Comparison of ENCODE assay signal across 8 cellular contexts in genomic region chr3:48685603-48686511, GRCh38. TPM values are rescaled to one million over a fixed set of nuclear protein-coding genes. Genes with fewer than 3 reads are reported as not detected.
A peak's percentile ranks its signal among the peaks of the same experiment; 100 is the strongest.
DNase-seq lines count a peak whose midpoint lies in the region; ATAC-seq and TF ChIP-seq lines count a peak whose summit lies in the region.

Gene NCKIPSD, minus strand, starts transcription at chr3:48685915. Its CDS starts 108 bp downstream, at chr3:48685807.

- POLR2A ChIA-PET in GM10248 (lab: Yijun Ruan, JAX) = no interaction called here

- H3F3A ChIP-seq in MM.1S (ENCODE audit: insufficient read depth, low read length) = peaks cover 4% of the 10 kb centered on the region

- TF ChIP-seq EP300 in ovary (IDR thresholded peaks at IDR 0.05) = no peak

- H3K9ac ChIP-seq in MM.1S (ENCODE audit: low read length) = peak within 1 kb of the TSS; percentile 84

- H3K9me2 ChIP-seq in MM.1S (replicated peaks; ENCODE audit: insufficient read depth, low read length) = no peaks in the 10 kb centered on the region

- CTCF ChIA-PET in GM10248 (lab: Yijun Ruan, JAX) = interaction anchor here (1.0 to 3.7 kb wide), 23 partner anchors 10 to 285 kb away, joined by 3 to 29 read pairs (median 4); partner anchors contain the start of genes PRKAR2A and SLC26A6

- TF ChIP-seq CTCF in GM10248 (IDR thresholded peaks at IDR 0.05; ENCODE audit: control extremely low read depth, extremely low read depth, low read depth, missing control alignments) = peak; percentile 94
- peak; percentile 66 for TF ChIP-seq CTCF in MM.1S (IDR thresholded peaks at IDR 0.05; ENCODE audit: low read length)
- peak; percentile 92 for TF ChIP-seq CTCF in glutamatergic neuron (IDR thresholded peaks at IDR 0.05; ENCODE audit: partially characterized antibody, unreplicated experiment)
- TF ChIP-seq CTCF in ovary (IDR thresholded peaks at IDR 0.05) = peak; percentile 91 to 93 (median 92)
- TF ChIP-seq CTCF in thyroid gland (IDR thresholded peaks at IDR 0.05) = peak in 4 of 6 experiments; percentile 71 to 83 (median 74)

- H3K4me1 ChIP-seq in HAP-1 (peaks cover 13% of the 10 kb centered on the region), MM.1S (ENCODE audit: low read length) (peaks cover 5% of the 10 kb centered on the region; the same call in 1 of the 2 replicates), ovary (ENCODE audit: insufficient read depth) (peaks cover 10% of the 10 kb centered on the region), thyroid gland (peaks cover 22 to 27% of the 10 kb centered on the region in 2 donors)

- intact Hi-C loops in ovary (cut with DNase I) (loop anchor here in 1 of 4 donors (10.0 kb wide), 1 partner anchor 221 kb away; a partner anchor contains a TSS), thyroid gland (cut with DNase I) (no loop called here)

- peak within 1 kb of the TSS; percentile 90 for H2AFZ ChIP-seq in MM.1S (ENCODE audit: low read length)

- H3K79me2 ChIP-seq in MM.1S (ENCODE audit: low read length) = peaks cover 28% of the 10 kb centered on the region

- H3K4me1 Mint-ChIP-seq in glutamatergic neuron (ENCODE audit: low read depth, unreplicated experiment) = peaks cover 13% of the 10 kb centered on the region

- peak; percentile 90 for TF ChIP-seq POLR2A in ovary (IDR thresholded peaks at IDR 0.05)
- peak; percentile 74 to 89 for TF ChIP-seq POLR2A in thyroid gland (IDR thresholded peaks at IDR 0.05)

- peaks cover 0 to 31% of the 10 kb centered on the region in 2 donors for H3K36me3 Mint-ChIP-seq in activated naive CD4-positive, alpha-beta T cell treated with anti-CD3 and anti-CD28 coated beads, Interleukin-2, amount 50 U/mL, for 72 hours
- peaks cover 5% of the 10 kb centered on the region for H3K36me3 Mint-ChIP-seq in glutamatergic neuron (ENCODE audit: unreplicated experiment)

- H3K27me3 Mint-ChIP-seq in glutamatergic neuron (ENCODE audit: unreplicated experiment) = peaks cover 9% of the 10 kb centered on the region

- peak; percentile 89 to 92 for ATAC-seq in activated naive CD4-positive, alpha-beta T cell treated with anti-CD3 and anti-CD28 coated beads, Interleukin-2, amount 50 U/mL, for 72 hours

- peak within 1 kb of the TSS; percentile 84 for H3K4me2 ChIP-seq in MM.1S (ENCODE audit: low read depth, low read length)

- H3K9me3 ChIP-seq in HAP-1 (no peaks in the 10 kb centered on the region), MM.1S (replicated peaks; ENCODE audit: insufficient read depth, low read length) (no peaks in the 10 kb centered on the region), ovary (no peaks in the 10 kb centered on the region), thyroid gland (no peaks in the 10 kb centered on the region)

- H4K20me1 ChIP-seq in MM.1S (ENCODE audit: insufficient read depth, low read length) = no peaks in the 10 kb centered on the region

- H3K27me3 ChIP-seq in HAP-1 (ENCODE audit: low read depth) = no peaks in the 10 kb centered on the region
- no peaks in the 10 kb centered on the region for H3K27me3 ChIP-seq in MM.1S (replicated peaks; ENCODE audit: insufficient read depth, low read length)
- H3K27me3 ChIP-seq in ovary = no peaks in the 10 kb centered on the region
- no peaks in the 10 kb centered on the region for H3K27me3 ChIP-seq in thyroid gland

- peak within 1 kb of the TSS; percentile 92 for H3K4me3 Mint-ChIP-seq in glutamatergic neuron (ENCODE audit: unreplicated experiment)

- H3K27ac Mint-ChIP-seq in activated naive CD4-positive, alpha-beta T cell treated with anti-CD3 and anti-CD28 coated beads, Interleukin-2, amount 50 U/mL, for 72 hours = peak within 1 kb of the TSS; percentile 78 to 94
- H3K27ac Mint-ChIP-seq in glutamatergic neuron (ENCODE audit: unreplicated experiment) = peak within 1 kb of the TSS; percentile 90

- in situ Hi-C loops in HAP-1 (cut with MboI; ENCODE audit: low sequenced_read_pairs) = no loop called here

- H3K4me3 ChIP-seq in HAP-1 (peak within 1 kb of the TSS; percentile 84), MM.1S (ENCODE audit: low read length) (peak within 1 kb of the TSS; percentile 98), ovary (peak within 1 kb of the TSS; percentile 90), thyroid gland (replicated peaks in 1 of 3) (peak within 1 kb of the TSS; percentile 59 to 92 (median 60))

- H3K9me3 Mint-ChIP-seq in activated naive CD4-positive, alpha-beta T cell treated with anti-CD3 and anti-CD28 coated beads, Interleukin-2, amount 50 U/mL, for 72 hours = no peaks in the 10 kb centered on the region
- H3K9me3 Mint-ChIP-seq in glutamatergic neuron (ENCODE audit: unreplicated experiment) = peaks cover 7% of the 10 kb centered on the region

- peak; percentile 97 for DNase-seq in GM10248 (ENCODE audit: extremely low spot score)
- DNase-seq in HAP-1 (ENCODE audit: low spot score in 2 of 2) = peak; percentile 77 to 94
- DNase-seq in MM.1S = peak; percentile 89
- DNase-seq in SKM-1 treated with dmso at 0.1 percent for 144 hours (lab: John Stamatoyannopoulos, UW; ENCODE audit: unreplicated experiment) = peak; percentile 80
- DNase-seq in activated naive CD4-positive, alpha-beta T cell treated with anti-CD3 and anti-CD28 coated beads, Interleukin-2, amount 50 U/mL, for 72 hours (ENCODE audit: low spot score in 2 of 2) = peak; percentile 90 to 92
- peak; percentile 93 for DNase-seq in glutamatergic neuron
- DNase-seq in ovary = peak; percentile 86 to 95 (median 91)
- DNase-seq in thyroid gland = peak; percentile 86 to 88

- H3K27ac ChIP-seq in MM.1S (ENCODE audit: low read length) = peak within 1 kb of the TSS; percentile 78; the same call in 1 of the 2 replicates
- peak within 1 kb of the TSS; percentile 47 to 67 for H3K27ac ChIP-seq in ovary
- peak within 1 kb of the TSS; percentile 82 to 85 (median 83) for H3K27ac ChIP-seq in thyroid gland

- 1 to 2% (median 1%) methylated on average over 54 to 97 of the region's 97 CpGs for WGBS in ovary, 3 donors
- WGBS in thyroid gland, 2 donors = 3% methylated on average over 18 to 27 of the region's 97 CpGs

- H3K36me3 ChIP-seq in HAP-1 (replicated peaks) (peaks cover 49% of the 10 kb centered on the region), MM.1S (replicated peaks; ENCODE audit: insufficient read depth, low read length) (no peaks in the 10 kb centered on the region; the same call in 1 of the 2 replicates), ovary (no peaks in the 10 kb centered on the region), thyroid gland (peaks cover 26 to 52% of the 10 kb centered on the region in 2 donors)

RNA-seq across cellular contexts. Expression of gene NCKIPSD, which starts in this region (rescaled TPM):
- 10 to 100 TPM; 45.7 to 77.2 TPM for total RNA-seq in activated naive CD4-positive, alpha-beta T cell treated with anti-CD3 and anti-CD28 coated beads, Interleukin-2, amount 50 U/mL, for 72 hours
- 35.5 TPM for total RNA-seq in glutamatergic neuron (ENCODE audit: unreplicated experiment)
- 10 to 100 TPM; 30.5 to 58.6 (median 36.3) TPM for total RNA-seq in ovary
- 10 to 100 TPM in 1 of 2 donors, 1 to 10 TPM in 1; 8.0 to 23.2 TPM for polyA plus RNA-seq in ovary
- total RNA-seq in thyroid gland = 10 to 100 TPM; 21.6 to 32.2 (median 31.7) TPM

Comparison
In these comparisons a context has a peak if more than half of its experiments do, and no peak if none do; other contexts are left out.
1. Peak in every context shown above with its lines: DNase-seq, ATAC-seq, H3K4me3 ChIP-seq and H3K27ac ChIP-seq.